ENCODE assay signal across 1 cellular context in genomic region chr5:168443950-168444700, GRCh38.
TF ChIP-seq lines count a peak whose summit lies in the region.

No MANE protein-coding gene starts in this region.

TF ChIP-seq in IMR-90, 13 proteins besides CTCF, POLR2A, EP300 and RAD21:
- no peak for TF ChIP-seq MXI1 (IDR thresholded peaks at IDR 0.05; ENCODE audit: borderline replicate concordance, low read depth, low read length)
- TF ChIP-seq BHLHE40 (IDR thresholded peaks at IDR 0.05; ENCODE audit: low read depth, low read length), result no peak
- no peak for TF ChIP-seq SMC3 (IDR thresholded peaks at IDR 0.05; ENCODE audit: low read depth, low read length)
- no peak for TF ChIP-seq NFE2L2 (IDR thresholded peaks at IDR 0.05; ENCODE audit: low read depth, low read length)
- TF ChIP-seq RFX5 (IDR thresholded peaks at IDR 0.05; ENCODE audit: low read depth, low read length), result no peak
- no peak for TF ChIP-seq MAZ (IDR thresholded peaks at IDR 0.05; ENCODE audit: borderline replicate concordance, low read depth, low read length)
- TF ChIP-seq RCOR1 (IDR thresholded peaks at IDR 0.05; ENCODE audit: insufficient replicate concordance, low read length), result no peak
- TF ChIP-seq CHD1 (IDR thresholded peaks at IDR 0.05; ENCODE audit: low read depth, low read length), result no peak
- TF ChIP-seq CEBPB (IDR thresholded peaks at IDR 0.05; ENCODE audit: low read depth, low read length), result no peak
- no peak for TF ChIP-seq ELK1 (IDR thresholded peaks at IDR 0.05; ENCODE audit: borderline replicate concordance, low read depth, low read length)
- TF ChIP-seq FOS (IDR thresholded peaks at IDR 0.05; ENCODE audit: low read depth, low read length), result no peak
- TF ChIP-seq MAFK (IDR thresholded peaks at IDR 0.05; ENCODE audit: low read depth, low read length), result no peak
- no peak for TF ChIP-seq USF2 (IDR thresholded peaks at IDR 0.05; ENCODE audit: low read depth, low read length)
